ENCODE assay signal across 17 cellular contexts in genomic region chr13:45873491-45874360, GRCh38. TPM values are rescaled to one million over a fixed set of nuclear protein-coding genes. Genes with fewer than 3 reads are reported as not detected.
A peak's percentile ranks its signal among the peaks of the same experiment; 100 is the strongest.
DNase-seq lines count a peak whose midpoint lies in the region; ATAC-seq, FAIRE-seq and TF ChIP-seq lines count a peak whose summit lies in the region.
"Had no signal": no experiment of that assay in that cellular context is flagged by ENCODE, and none has a peak within 500 bp of the region (broad histone marks: within the 10 kb centered on the region; RNA-seq: fewer than 3 reads in every experiment).

No MANE protein-coding gene starts in this region.

- H3K27ac ChIP-seq in endodermal cell (ENCODE audit: low read depth, low read length) = no peak overlapping the region

- no peaks in the 10 kb centered on the region for H3K27me3 ChIP-seq in endodermal cell (ENCODE audit: control insufficient read depth, insufficient read depth, low read length, poor library complexity, severe bottlenecking)

- no peaks in the 10 kb centered on the region for H3K36me3 Mint-ChIP-seq in endodermal cell (ENCODE audit: low read depth)
- H3K36me3 Mint-ChIP-seq: CD4-positive, alpha-beta memory T cell had no signal

- 44 to 51% methylated on average over 8 to 9 of the region's 9 CpGs for WGBS in endodermal cell (ENCODE audit: insufficient coverage in 1 of 2, insufficient read length in 1 of 2), 2 experiments

- H3K4me1 ChIP-seq in endodermal cell (ENCODE audit: control insufficient read depth, insufficient read depth, low read length) = no peaks in the 10 kb centered on the region

- DNase-seq in ELR (ENCODE audit: low read depth) (peak; percentile 74), NCI-H226 (peak; percentile 28), endodermal cell (peak; percentile 56), mucosa of gallbladder (ENCODE audit: low spot score) (peak; percentile 57), HTR-8/SVneo (ENCODE audit: insufficient read length, low spot score) (no peak), anterior cingulate cortex (lab: John Stamatoyannopoulos, UW) (no peak)
- DNase-seq: activated T-cell treated with anti-CD3 and anti-CD28 coated beads, Interleukin-2, amount 50 U/mL, for 48 hours; CD4-positive, alpha-beta memory T cell; left cardiac atrium; NCI-H69; stimulated activated CD4-positive, alpha-beta T cell treated with anti-CD3 and anti-CD28 coated beads, Interleukin-1b, Interleukin-23, amount 100 ng/mL, for 48 hours; stimulated activated naive CD4-positive, alpha-beta T cell had no signal

- H3K9me3 Mint-ChIP-seq in endodermal cell = no peaks in the 10 kb centered on the region

- peak overlapping the region; percentile 19 for H3K27ac Mint-ChIP-seq in endodermal cell
- H3K27ac Mint-ChIP-seq: CD4-positive, alpha-beta memory T cell had no signal

- H3K4me3 Mint-ChIP-seq in endodermal cell = no peak overlapping the region
- H3K4me3 Mint-ChIP-seq: CD4-positive, alpha-beta memory T cell had no signal

- peaks cover 7% of the 10 kb centered on the region for H3K4me1 Mint-ChIP-seq in endodermal cell
- H3K4me1 Mint-ChIP-seq: CD4-positive, alpha-beta memory T cell had no signal

- TF ChIP-seq CTCF in endodermal cell (conservative IDR thresholded peaks at IDR 0.05) = no peak

- H3K9ac ChIP-seq in endodermal cell (ENCODE audit: extremely low read depth, low read length, poor library complexity, severe bottlenecking) = no peak overlapping the region

- no peak overlapping the region for H3K4me3 ChIP-seq in endodermal cell (ENCODE audit: low read length)

- no peak for FAIRE-seq in HTR-8/SVneo (lab: Jason Lieb, UNC)
- FAIRE-seq: GM19239 had no signal

- H3K9me3 ChIP-seq in endodermal cell (ENCODE audit: control insufficient read depth, low read length) = no peaks in the 10 kb centered on the region

- peaks cover 14% of the 10 kb centered on the region for H3K27me3 Mint-ChIP-seq in endodermal cell (ENCODE audit: insufficient read depth)

- H3K36me3 ChIP-seq in endodermal cell (ENCODE audit: control insufficient read depth, insufficient read depth, low read length) = no peaks in the 10 kb centered on the region

- ATAC-seq in GM18907 (IDR thresholded peaks at IDR 0.05; ENCODE audit: unreplicated experiment) = no peak
- ATAC-seq in GM18867 (IDR thresholded peaks at IDR 0.05; ENCODE audit: unreplicated experiment) = no peak
- ATAC-seq: left cardiac atrium had no signal

RNA-seq across cellular contexts. Expression of gene SIAH3, which starts 22.2 kb away (rescaled TPM):
- not detected for total RNA-seq in endodermal cell
- polyA plus RNA-seq in endodermal cell (2013, experiment 1 of 2) = 0.21 TPM
- polyA plus RNA-seq in endodermal cell (2013, experiment 2 of 2) = 0.12 TPM
- total RNA-seq in mucosa of gallbladder = 0.06 TPM
- total RNA-seq: fibroblast of lung, left cardiac atrium, osteocyte had no signal
- polyA plus RNA-seq: fibroblast of lung had no signal

Comparison
In these comparisons a context has a peak if more than half of its experiments do, and no peak if none do; other contexts are left out.
1. DNase-seq: peak in ELR (single experiment), NCI-H226 (single experiment), endodermal cell (single experiment) and mucosa of gallbladder (single experiment); none in HTR-8/SVneo (single experiment) and anterior cingulate cortex (0 of 58).